In genomic region chr7:149126662-149127321, GRCh38 we compare ENCODE assay signal across 7 cellular contexts. TPM values are rescaled to one million over a fixed set of nuclear protein-coding genes. Genes with fewer than 3 reads are reported as not detected.
DNase-seq lines count a peak whose midpoint lies in the region; ATAC-seq and FAIRE-seq lines count a peak whose summit lies in the region.

No MANE protein-coding gene starts in this region.

- H3K56ac ChIP-seq in mesendoderm (ENCODE audit: low read length) = peak overlapping the region; percentile 97

- peak overlapping the region; percentile 33 for H4K5ac ChIP-seq in mesendoderm (ENCODE audit: low read length)

- no peak for FAIRE-seq in GM18507 (lab: Jason Lieb, UNC)

- H3K9ac ChIP-seq in mesendoderm (ENCODE audit: low read length) = peak overlapping the region; percentile 92

- H3K4me3 ChIP-seq in mesendoderm (ENCODE audit: low read length) = peak overlapping the region; percentile 78

- peak overlapping the region; percentile 88 for H3K27ac ChIP-seq in mesendoderm (ENCODE audit: low read depth, low read length)

- H2BK5ac ChIP-seq in mesendoderm (ENCODE audit: low read length) = peak overlapping the region; percentile 72

- peak; percentile 40 for ATAC-seq in HG02678 (IDR thresholded peaks at IDR 0.05; ENCODE audit: unreplicated experiment)

- peak overlapping the region; percentile 95 for H3K4ac ChIP-seq in mesendoderm (ENCODE audit: low read depth, low read length)

- no peak overlapping the region for H3K23ac ChIP-seq in mesendoderm (ENCODE audit: low read length)

- no peaks in the 10 kb centered on the region for H3K4me1 ChIP-seq in mesendoderm (ENCODE audit: control insufficient read depth, low read depth, low read length)

- H3K79me1 ChIP-seq in mesendoderm (ENCODE audit: low read length) = no peaks in the 10 kb centered on the region

- H3K36me3 ChIP-seq in mesendoderm (ENCODE audit: control insufficient read depth, insufficient read depth, low read length) = peaks cover 2% of the 10 kb centered on the region

- H2BK15ac ChIP-seq in mesendoderm (replicated peaks; ENCODE audit: low read depth) = no peak overlapping the region

- peak overlapping the region; percentile 60 for H3K4me2 ChIP-seq in mesendoderm (ENCODE audit: low read length)

- peaks cover 10% of the 10 kb centered on the region for H3K79me2 ChIP-seq in mesendoderm (ENCODE audit: control insufficient read depth, insufficient read depth, low read length)

- peak; percentile 45 for DNase-seq in GM18507 (ENCODE audit: extremely low spot score, insufficient read length, low read depth)
- peak; percentile 51 to 52 for DNase-seq in NCI-H1930 (lab: John Stamatoyannopoulos, UW)
- DNase-seq in activated CD4-positive, alpha-beta T cell treated with anti-CD3 and anti-CD28 coated beads, Interleukin-2, amount 50 U/mL, for 1 hour = peak; percentile 33
- DNase-seq in effector CD4-positive, alpha-beta T cell = peak; percentile 37
- peak; percentile 56 for DNase-seq in mesendoderm
- peak; percentile 48 for DNase-seq in stimulated activated CD8-positive, alpha-beta memory T cell treated with anti-CD3 and anti-CD28 coated beads, Interleukin-15, amount 100 ng/mL, for 24 hours (ENCODE audit: low read depth)

- peak overlapping the region; percentile 85 for H3K18ac ChIP-seq in mesendoderm (ENCODE audit: low read length)

- no peak overlapping the region for H2AK5ac ChIP-seq in mesendoderm (ENCODE audit: low read length)

- no peak overlapping the region for H2BK120ac ChIP-seq in mesendoderm (ENCODE audit: low read depth, low read length)

- WGBS in mesendoderm (ENCODE audit: extremely low coverage, insufficient coverage, low lambda C conversion rate) = no CpG with 5 or more reads among the region's 48 CpGs

- H3K27me3 ChIP-seq in mesendoderm (ENCODE audit: insufficient read depth, low read length, poor library complexity) = no peaks in the 10 kb centered on the region

- no peak overlapping the region for H4K8ac ChIP-seq in mesendoderm (ENCODE audit: low read depth, low read length)

RNA-seq across cellular contexts. Expression of gene ZNF425, which starts 0.7 kb away (rescaled TPM):
- polyA plus RNA-seq in mesendoderm (2013, experiment 1 of 2) = 2.1 TPM
- polyA plus RNA-seq in mesendoderm (2013, experiment 2 of 2) = 2.4 TPM

RNA-seq across cellular contexts. Expression of gene ZNF398, which starts 20.5 kb away (rescaled TPM):
- 9.1 TPM for polyA plus RNA-seq in mesendoderm (2013, experiment 1 of 2)
- polyA plus RNA-seq in mesendoderm (2013, experiment 2 of 2) = 9.8 TPM

RNA-seq across cellular contexts. Expression of gene ZNF786, which starts 36.3 kb away (rescaled TPM):
- 4.5 TPM for polyA plus RNA-seq in mesendoderm (2013, experiment 1 of 2)
- polyA plus RNA-seq in mesendoderm (2013, experiment 2 of 2) = 4.7 TPM

Comparison
In these comparisons a context has a peak if more than half of its experiments do, and no peak if none do; other contexts are left out.
1. Peak in every context shown above with its lines: DNase-seq, ATAC-seq, H3K4me3 ChIP-seq and H3K27ac ChIP-seq.